22 cellular contexts compared by ENCODE assay signal in the genomic region with DNA sequence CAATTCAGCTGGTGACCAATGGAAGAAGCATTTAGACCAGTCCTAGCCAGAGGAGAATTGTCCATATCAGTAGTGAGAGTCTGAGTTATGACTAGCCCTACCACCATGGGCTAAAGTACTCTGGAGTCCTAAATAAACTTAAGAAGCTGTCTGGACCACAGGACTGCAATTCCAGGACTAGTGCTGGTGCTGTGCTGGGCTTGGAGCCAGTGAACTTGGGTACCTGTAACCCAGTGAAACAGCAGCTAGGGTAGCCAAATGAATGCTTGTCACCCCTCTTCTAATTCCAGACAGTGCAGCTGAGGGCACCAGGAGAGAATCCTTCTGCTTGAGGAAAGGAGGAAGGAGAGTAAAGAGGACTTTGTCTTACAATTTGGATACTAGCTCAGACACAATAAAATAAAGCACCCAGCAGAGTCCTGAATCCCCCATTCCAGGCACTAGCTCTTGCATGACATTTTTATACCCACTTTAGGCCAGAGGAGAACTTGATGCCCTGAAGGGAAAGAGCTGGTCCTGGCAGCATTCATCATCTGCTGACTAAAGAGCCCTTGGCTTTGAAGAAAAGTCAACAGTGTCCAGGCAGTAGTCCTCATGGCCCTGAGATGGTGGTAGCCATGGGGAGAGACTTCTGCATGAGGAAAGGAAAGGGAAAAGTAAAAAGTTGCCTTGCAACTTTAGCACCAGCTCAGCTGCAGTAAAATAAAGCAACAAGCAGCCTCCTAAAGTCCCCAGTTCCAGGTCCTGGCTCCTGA.
"Had no signal": no experiment of that assay in that cellular context is flagged by ENCODE, and none has a peak within 500 bp of the region (broad histone marks: within the 10 kb centered on the region; RNA-seq: fewer than 3 reads in every experiment).

No MANE protein-coding gene starts in this region.

- H3K36me3 Mint-ChIP-seq: naive B cell; stimulated activated naive B cell treated with anti-CD40 and anti-IgM and Interleukin-4, amounts not matched to agents 10 μg/mL and 1 μg/mL and 100 μg/mL, for 72 hours had no signal

- DNase-seq: colonic mucosa; effector CD4-positive, alpha-beta T cell; foreskin melanocyte; head of caudate nucleus; kidney glomerular epithelial cell; left ventricle myocardium inferior; lower lobe of right lung; mesendoderm; naive B cell; psoas muscle; retina; right lobe of liver; spleen; stimulated activated CD4-positive, alpha-beta T cell treated with anti-CD3 and anti-CD28 coated beads, Interleukin-15, amount 100 ng/mL, for 24 hours; stimulated activated CD4-positive, alpha-beta T cell treated with anti-CD3 and anti-CD28 coated beads, Interleukin-1b, Interleukin-23, amount 100 ng/mL, for 48 hours; stimulated activated CD4-positive, alpha-beta T cell treated with anti-CD3 and anti-CD28 coated beads, Interleukin-4, amount 100 ng/mL, for 24 hours; stimulated activated naive B cell treated with anti-CD40 and anti-IgM and Interleukin-4, amounts not matched to agents 10 μg/mL and 1 μg/mL and 100 μg/mL, for 72 hours; stimulated activated naive CD8-positive, alpha-beta T cell treated with anti-CD3 and anti-CD28 coated beads, Interleukin-15, amount 100 ng/mL, for 72 hours; testis; transverse colon; uterus had no signal

- ATAC-seq: psoas muscle; right lobe of liver; stimulated activated naive CD8-positive, alpha-beta T cell treated with anti-CD3 and anti-CD28 coated beads, Interleukin-15, amount 100 ng/mL, for 72 hours had no signal

- H3K4me3 Mint-ChIP-seq: naive B cell; nephron; stimulated activated naive B cell treated with anti-CD40 and anti-IgM and Interleukin-4, amounts not matched to agents 10 μg/mL and 1 μg/mL and 100 μg/mL, for 72 hours; stimulated activated naive CD8-positive, alpha-beta T cell treated with anti-CD3 and anti-CD28 coated beads, Interleukin-15, amount 100 ng/mL, for 72 hours had no signal

- H3K27ac Mint-ChIP-seq: naive B cell; nephron; stimulated activated naive B cell treated with anti-CD40 and anti-IgM and Interleukin-4, amounts not matched to agents 10 μg/mL and 1 μg/mL and 100 μg/mL, for 72 hours; stimulated activated naive CD8-positive, alpha-beta T cell treated with anti-CD3 and anti-CD28 coated beads, Interleukin-15, amount 100 ng/mL, for 72 hours had no signal

- H3K4me1 Mint-ChIP-seq: naive B cell; nephron; stimulated activated naive B cell treated with anti-CD40 and anti-IgM and Interleukin-4, amounts not matched to agents 10 μg/mL and 1 μg/mL and 100 μg/mL, for 72 hours; stimulated activated naive CD8-positive, alpha-beta T cell treated with anti-CD3 and anti-CD28 coated beads, Interleukin-15, amount 100 ng/mL, for 72 hours had no signal

- H3K27me3 Mint-ChIP-seq: naive B cell; stimulated activated naive B cell treated with anti-CD40 and anti-IgM and Interleukin-4, amounts not matched to agents 10 μg/mL and 1 μg/mL and 100 μg/mL, for 72 hours; stimulated activated naive CD8-positive, alpha-beta T cell treated with anti-CD3 and anti-CD28 coated beads, Interleukin-15, amount 100 ng/mL, for 72 hours had no signal
